Comparison of ENCODE assay signal across 17 cellular contexts in the genomic region with DNA sequence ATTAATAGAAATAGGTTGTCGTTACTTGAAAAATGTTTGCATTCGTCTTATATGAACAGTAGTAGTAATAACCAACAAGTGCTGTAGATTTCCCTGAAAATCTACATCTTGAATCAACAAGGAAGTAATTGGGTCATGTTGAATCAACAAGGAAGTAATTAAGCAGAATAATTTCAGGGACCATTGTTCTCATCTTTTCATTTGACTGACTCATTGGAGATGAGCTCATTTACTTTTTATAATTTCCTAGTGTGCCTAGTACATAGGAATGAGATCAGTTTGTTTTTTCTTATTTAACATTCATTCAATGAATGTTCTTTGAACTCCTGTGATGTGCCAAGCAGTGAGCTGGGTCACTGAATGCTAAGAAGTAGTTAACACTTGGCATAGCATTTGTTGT. TPM values are rescaled to one million over a fixed set of nuclear protein-coding genes. Genes with fewer than 3 reads are reported as not detected.
DNase-seq lines count a peak whose midpoint lies in the region; ATAC-seq, FAIRE-seq and TF ChIP-seq lines count a peak whose summit lies in the region.
"Had no signal": no experiment of that assay in that cellular context is flagged by ENCODE, and none has a peak within 500 bp of the region (broad histone marks: within the 10 kb centered on the region; RNA-seq: fewer than 3 reads in every experiment).

No MANE protein-coding gene starts in this region.

- H2AK5ac ChIP-seq in H9 (ENCODE audit: insufficient read length, low read length), result no peak overlapping the region

- no peaks in the 10 kb centered on the region for H3K4me1 Mint-ChIP-seq in H9

- H3K4me1 ChIP-seq in pancreas, result peaks cover 10 to 24% (median 16%) of the 10 kb centered on the region in 3 donors
- no peaks in the 10 kb centered on the region for H3K4me1 ChIP-seq in H9 (ENCODE audit: insufficient read depth, low read length)
- peaks cover 0 to 13% (median 5%) of the 10 kb centered on the region in 4 donors for H3K4me1 ChIP-seq in tibial artery

- no peak overlapping the region for H3K4me3 Mint-ChIP-seq in H9
- H3K4me3 Mint-ChIP-seq: activated CD8-positive, alpha-beta T cell treated with anti-CD3 and anti-CD28 coated beads, Interleukin-2, amount 10 ng/mL, durations not matched to agents 7 days and 5 days; activated naive CD4-positive, alpha-beta T cell treated with anti-CD3 and anti-CD28 coated beads for 36 hours; CD4-positive, alpha-beta T cell had no signal

- H3K23ac ChIP-seq in H9 (ENCODE audit: insufficient read length, low read depth, low read length), result no peak overlapping the region

- H2BK20ac ChIP-seq in H9 (ENCODE audit: low read depth, low read length, poor library complexity, severe bottlenecking), result no peak overlapping the region

- H3K23me2 ChIP-seq in H9 (ENCODE audit: insufficient read length, low read depth, low read length, poor library complexity, severe bottlenecking), result no peaks in the 10 kb centered on the region

- peaks cover 4% of the 10 kb centered on the region for H3K79me1 ChIP-seq in H9 (ENCODE audit: insufficient read depth, low read depth, low read length, poor library complexity, severe bottlenecking)

- no peaks in the 10 kb centered on the region for H3K27me3 Mint-ChIP-seq in H9 (ENCODE audit: low read depth)
- H3K27me3 Mint-ChIP-seq: CD4-positive, alpha-beta T cell had no signal

- H3K4me3 ChIP-seq in epithelial cell of proximal tubule (ENCODE audit: low read depth, low read length), result no peak overlapping the region
- H3K4me3 ChIP-seq in pancreas, result no peak overlapping the region
- no peak overlapping the region for H3K4me3 ChIP-seq in tibial artery

- 62 to 78% methylated on average over 2 of the region's 2 CpGs for WGBS in pancreas, 2 donors
- WGBS in H9 (ENCODE audit: extremely low coverage, insufficient read length, low lambda C conversion rate), result no CpG with 5 or more reads among the region's 2 CpGs

- H3K27me3 ChIP-seq in pancreas, result no peaks in the 10 kb centered on the region
- H3K27me3 ChIP-seq in H9 (ENCODE audit: insufficient read depth, low read length), result no peaks in the 10 kb centered on the region
- no peaks in the 10 kb centered on the region for H3K27me3 ChIP-seq in tibial artery

- no peak overlapping the region for H3T11ph ChIP-seq in H9 (ENCODE audit: low read length)

- peaks cover 0 to 8% (median 0%) of the 10 kb centered on the region in 3 donors for H3K36me3 ChIP-seq in pancreas
- H3K36me3 ChIP-seq in tibial artery, result peaks cover 27 to 55% (median 33%) of the 10 kb centered on the region in 3 donors

- H2BK15ac ChIP-seq in H9 (ENCODE audit: low read depth, low read length), result no peak overlapping the region

- H3K79me2 ChIP-seq in H9 (ENCODE audit: insufficient read depth, low read length), result no peaks in the 10 kb centered on the region

- H4K8ac ChIP-seq in H9 (replicated peaks; ENCODE audit: insufficient read length, low read depth, low read length), result no peak overlapping the region

- no peaks in the 10 kb centered on the region for H3K9me3 Mint-ChIP-seq in H9
- H3K9me3 Mint-ChIP-seq: activated naive CD4-positive, alpha-beta T cell treated with anti-CD3 and anti-CD28 coated beads for 36 hours; CD4-positive, alpha-beta T cell had no signal

- H3K27ac Mint-ChIP-seq in H9, result no peak overlapping the region
- H3K27ac Mint-ChIP-seq: activated CD8-positive, alpha-beta T cell treated with anti-CD3 and anti-CD28 coated beads, Interleukin-2, amount 10 ng/mL, durations not matched to agents 7 days and 5 days; activated naive CD4-positive, alpha-beta T cell treated with anti-CD3 and anti-CD28 coated beads for 36 hours; CD4-positive, alpha-beta T cell had no signal

- peak overlapping the region in 2 of 4 donors; percentile 40 to 45 for H3K27ac ChIP-seq in pancreas
- H3K27ac ChIP-seq in H9 (ENCODE audit: insufficient read length, low read depth, low read length), result no peak overlapping the region
- H3K27ac ChIP-seq in tibial artery, result no peak overlapping the region

- no peaks in the 10 kb centered on the region for H4K20me1 ChIP-seq in H9 (ENCODE audit: control insufficient read depth, insufficient read depth, insufficient read length)

- no peak overlapping the region for H2BK12ac ChIP-seq in H9 (ENCODE audit: insufficient read length, low read depth, low read length)

- no peak overlapping the region for H2AFZ ChIP-seq in H9 (ENCODE audit: low read length)

- no peaks in the 10 kb centered on the region for H3K9me3 ChIP-seq in pancreas
- H3K9me3 ChIP-seq in H9 (ENCODE audit: control insufficient read depth, low read depth, low read length), result no peaks in the 10 kb centered on the region
- H3K9me3 ChIP-seq in tibial artery, result no peaks in the 10 kb centered on the region

- DNase-seq in HCEC 1CT (peak; percentile 49), NCI-H2196 treated with DMSO at 0.1 percent for 48 hours (lab: John Stamatoyannopoulos, UW; ENCODE audit: unreplicated experiment) (peak; percentile 31), epithelial cell of proximal tubule (ENCODE audit: low read depth) (peak; percentile 74), pancreas (no peak), H9 (no peak), tibial artery (no peak)
- DNase-seq in activated CD4-positive, alpha-beta T cell treated with anti-CD3 and anti-CD28 coated beads, Interleukin-2, amount 50 U/mL, for 4 hours, result no peak
- DNase-seq: activated CD8-positive, alpha-beta T cell treated with anti-CD3 and anti-CD28 coated beads, Interleukin-2, amount 10 ng/mL, durations not matched to agents 7 days and 5 days; activated naive CD4-positive, alpha-beta T cell treated with anti-CD3 and anti-CD28 coated beads for 36 hours; CD4-positive, alpha-beta T cell; cerebellar nuclear complex; KG1; NCI-H187 treated with DMSO at 0.1 percent for 48 hours; right cardiac atrium; T-helper 9 cell had no signal

- H3K9ac ChIP-seq in H9 (ENCODE audit: extremely low read depth, insufficient read length, low read length), result no peak overlapping the region

- TF ChIP-seq CTCF in epithelial cell of proximal tubule (conservative IDR thresholded peaks at IDR 0.05; ENCODE audit: low read depth, low read length), result no peak
- TF ChIP-seq CTCF in pancreas (IDR thresholded peaks at IDR 0.05), result no peak
- TF ChIP-seq CTCF in H9 (conservative IDR thresholded peaks at IDR 0.05), result no peak
- TF ChIP-seq CTCF in tibial artery (IDR thresholded peaks at IDR 0.05), result no peak

- no peak overlapping the region for H2BK5ac ChIP-seq in H9 (ENCODE audit: insufficient read length, low read length)

- no peak overlapping the region for H3K18ac ChIP-seq in H9 (ENCODE audit: insufficient read length, low read depth, low read length)

- intact Hi-C loops in pancreas (cut with DNase I) (no loop called here), tibial artery (cut with DNase I; ENCODE audit: low total_unique reads) (no loop called here)

- H2BK120ac ChIP-seq in H9 (ENCODE audit: low read depth, low read length, poor library complexity, severe bottlenecking), result no peak overlapping the region

- no peak overlapping the region for H4K91ac ChIP-seq in H9 (ENCODE audit: insufficient read length, low read depth, low read length)

- no peak overlapping the region for H3K4ac ChIP-seq in H9 (ENCODE audit: low read depth, low read length)

- no peak overlapping the region for H4K5ac ChIP-seq in H9 (ENCODE audit: insufficient read length, low read depth, low read length)

- FAIRE-seq in pancreas (lab: Jason Lieb, UNC), result peak; percentile 65

- peak; percentile 47 to 78 (median 51) for ATAC-seq in pancreas
- ATAC-seq: activated CD8-positive, alpha-beta T cell treated with anti-CD3 and anti-CD28 coated beads, Interleukin-2, amount 10 ng/mL, durations not matched to agents 7 days and 5 days had no signal

- no peak overlapping the region for H3K4me2 ChIP-seq in H9 (ENCODE audit: insufficient read depth, insufficient read length, low read length)

- peaks cover 11 to 51% (median 44%) of the 10 kb centered on the region in 3 experiments; a peak in 6 of 7 replicates for H3K36me3 Mint-ChIP-seq in H9 (ENCODE audit: insufficient read depth in 1 of 3, low read depth in 3 of 3)

- H3K56ac ChIP-seq in H9 (ENCODE audit: insufficient read length, low read depth, low read length), result no peak overlapping the region

- no peak overlapping the region for H3K14ac ChIP-seq in H9 (ENCODE audit: insufficient read depth, low read length)

RNA-seq across cellular contexts. Expression of a gene that starts 8.2 kb away (rescaled TPM):
- 25.2 and 53.3 TPM in 2 replicates for total RNA-seq in epithelial cell of proximal tubule
- total RNA-seq in pancreas, result 10 to 100 TPM; 11.8 to 33.3 (median 17.1) TPM
- 10 to 100 TPM; 10.5 to 14.2 TPM for polyA plus RNA-seq in pancreas
- total RNA-seq in H9 (2021), result 40.1 and 42.9 TPM in 2 replicates

RNA-seq across cellular contexts. Expression of a gene that starts 57.9 kb away (rescaled TPM):
- not detected in 2 replicates for total RNA-seq in epithelial cell of proximal tubule
- not detected for total RNA-seq in pancreas
- polyA plus RNA-seq in pancreas, result not detected
- total RNA-seq in H9 (2021), result not detected in 2 replicates
- total RNA-seq: activated CD8-positive, alpha-beta T cell treated with anti-CD3 and anti-CD28 coated beads, Interleukin-2, amount 10 ng/mL, durations not matched to agents 7 days and 5 days; activated naive CD4-positive, alpha-beta T cell treated with anti-CD3 and anti-CD28 coated beads for 36 hours; CD4-positive, alpha-beta T cell; fibroblast of lung; OCI-LY7; right cardiac atrium had no signal
- polyA plus RNA-seq: fibroblast of lung, right cardiac atrium had no signal

Comparison
In these comparisons a context has a peak if more than half of its experiments do, and no peak if none do; other contexts are left out.
1. DNase-seq: peak in HCEC 1CT (single experiment), NCI-H2196 treated with DMSO at 0.1 percent for 48 hours (single experiment) and epithelial cell of proximal tubule (single experiment); none in pancreas (0 of 6), H9 (single experiment), activated CD4-positive, alpha-beta T cell treated with anti-CD3 and anti-CD28 coated beads, Interleukin-2, amount 50 U/mL, for 4 hours (0 of 2) and tibial artery (0 of 2).